20 cellular contexts compared by ENCODE assay signal in the genomic region with DNA sequence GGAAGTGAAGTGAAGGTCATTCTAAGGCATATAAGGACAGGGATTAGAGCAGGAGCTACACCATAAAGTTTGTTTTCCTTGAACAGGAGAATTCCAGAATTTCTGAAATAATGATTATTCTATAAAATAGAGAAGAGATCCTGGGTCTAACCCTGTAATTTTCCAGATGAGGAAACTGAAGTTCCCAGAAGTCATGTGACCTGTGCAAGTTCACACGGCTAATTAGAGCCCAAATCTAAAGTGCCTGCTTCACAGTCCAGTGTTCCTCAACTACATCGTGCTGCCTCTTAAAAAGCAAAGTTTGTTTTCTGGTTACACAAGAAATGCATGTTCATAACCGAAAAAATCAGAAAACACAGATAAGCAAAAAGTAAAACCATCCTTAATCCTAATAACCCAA. TPM values are rescaled to one million over a fixed set of nuclear protein-coding genes. Genes with fewer than 3 reads are reported as not detected.
DNase-seq lines count a peak whose midpoint lies in the region; ATAC-seq, FAIRE-seq and TF ChIP-seq lines count a peak whose summit lies in the region.
"Had no signal": no experiment of that assay in that cellular context is flagged by ENCODE, and none has a peak within 500 bp of the region (broad histone marks: within the 10 kb centered on the region; RNA-seq: fewer than 3 reads in every experiment).

No MANE protein-coding gene starts in this region.

- CTCF ChIA-PET in K562 (lab: Yijun Ruan, JAX; ENCODE audit: low intra/inter-chr PET ratio) = no interaction called here

- TF ChIP-seq EP300 in Ishikawa (IDR thresholded peaks at IDR 0.05; ENCODE audit: borderline replicate concordance) (no peak), K562 (IDR thresholded peaks at IDR 0.05; ENCODE audit: low read length) (no peak)

- BruUV-seq in K562 (replicated peaks; lab: Mats Ljungman, UMichigan) = no TSS peak

- peaks cover 7% of the 10 kb centered on the region; the same call in 1 of the 2 replicates for H4K20me1 ChIP-seq in K562 (replicated peaks; ENCODE audit: control insufficient read depth, insufficient read depth, low read length)
- H4K20me1 ChIP-seq: BLaER1 treated with 17β-estradiol and CSF1 and Interleukin-3, amounts not matched to agents 10 nM and 100 nM had no signal

- no peaks in the 10 kb centered on the region for H3K9me3 ChIP-seq in K562 (replicated peaks; ENCODE audit: control insufficient read depth, insufficient read depth, low read depth, low read length)
- H3K9me3 ChIP-seq: BLaER1 treated with 17β-estradiol and CSF1 and Interleukin-3, amounts not matched to agents 10 nM and 100 nM; Caco-2 had no signal

- in situ Hi-C loops in K562 (cut with MboI) = no loop called here

- no peak overlapping the region for H3K4me3 ChIP-seq in K562
- H3K4me3 ChIP-seq: BLaER1 treated with 17β-estradiol and CSF1 and Interleukin-3, amounts not matched to agents 10 nM and 100 nM had no signal

- H3K4me2 ChIP-seq in K562 (ENCODE audit: insufficient read depth, low read length) = no peak overlapping the region

- no peak overlapping the region for H2AFZ ChIP-seq in K562 (ENCODE audit: low read depth, low read length)

- no peaks in the 10 kb centered on the region for H3K36me3 ChIP-seq in K562 (ENCODE audit: control insufficient read depth, insufficient read depth, low read length)
- H3K36me3 ChIP-seq: BLaER1 treated with 17β-estradiol and CSF1 and Interleukin-3, amounts not matched to agents 10 nM and 100 nM had no signal

- DNase-seq in K562 (ENCODE audit: extremely low read depth in 1 of 4, low spot score in 3 of 4) (no peak), iPS-NIHi7 (ENCODE audit: extremely low spot score) (no peak), NCI-H510A treated with DMSO at 0.1 percent for 48 hours (lab: John Stamatoyannopoulos, UW) (no peak)
- DNase-seq: 8988T; AML-193; Caco-2; Calu3; CD4-positive, alpha-beta T cell; CD8-positive, alpha-beta T cell; DMS79 treated with DMSO at 0.1 percent for 48 hours; GF-D8 had no signal

- no peak for FAIRE-seq in K562 (lab: Jason Lieb, UNC)
- FAIRE-seq: A204.1, D721Med, G401.6, GM12891, GM19239 had no signal

- peaks cover 10 to 44% of the 10 kb centered on the region in 2 experiments for H3K27me3 ChIP-seq in K562 (ENCODE audit: control insufficient read depth in 2 of 2, insufficient read depth in 2 of 2, low read length in 2 of 2)
- H3K27me3 ChIP-seq: BLaER1 treated with 17β-estradiol and CSF1 and Interleukin-3, amounts not matched to agents 10 nM and 100 nM had no signal

- H3K9ac ChIP-seq in K562 (ENCODE audit: insufficient read depth in 1 of 2, low read depth in 2 of 2, low read length in 2 of 2) = no peak overlapping the region
- H3K9ac ChIP-seq: BLaER1 treated with 17β-estradiol and CSF1 and Interleukin-3, amounts not matched to agents 10 nM and 100 nM had no signal

- no peaks in the 10 kb centered on the region; a peak in 1 of 5 replicates for H3K4me1 ChIP-seq in K562 (replicated peaks in 1 of 2; ENCODE audit: control insufficient read depth in 2 of 2, insufficient read depth in 2 of 2, low read length in 2 of 2)
- H3K4me1 ChIP-seq: Caco-2 had no signal

- intact Hi-C loops in K562 (cut with micrococcal nuclease) = no loop called here

- TF ChIP-seq POLR2A in K562 (conservative IDR thresholded peaks at IDR 0.05) = no peak

- no peak for TF ChIP-seq CTCF in K562 (IDR thresholded peaks at IDR 0.05 in 2 of 3, conservative IDR thresholded peaks at IDR 0.05 in 1 of 3; ENCODE audit: insufficient read depth in 2 of 3, low read depth in 1 of 3, low read length in 3 of 3)

- no peaks in the 10 kb centered on the region for H3K9me1 ChIP-seq in K562 (ENCODE audit: control insufficient read depth, insufficient read depth, low read length)

- no peak overlapping the region for H3K27ac ChIP-seq in K562 (ENCODE audit: extremely low read depth, low read depth, low read length)
- H3K27ac ChIP-seq: BLaER1 treated with 17β-estradiol and CSF1 and Interleukin-3, amounts not matched to agents 10 nM and 100 nM; C4-2B had no signal

- POLR2A ChIA-PET in K562 (lab: Yijun Ruan, JAX) = interaction anchor here (0.7 kb wide), 1 partner anchor 124 kb away, joined by 4 read pairs; no protein-coding TSS in a partner anchor

- 0% methylated on average over 3 of the region's 3 CpGs for WGBS in K562 (ENCODE audit: insufficient coverage, low coverage, missing lambda C conversion rate)

- TF ChIP-seq RAD21 in Ishikawa (IDR thresholded peaks at IDR 0.05; ENCODE audit: low read depth) (no peak), K562 (CRISPR knock-in tag; conservative IDR thresholded peaks at IDR 0.05 in 1 of 2, IDR thresholded peaks at IDR 0.05 in 1 of 2) (no peak)

- no peak for ATAC-seq in K562
- no peak for ATAC-seq in GM19351 (IDR thresholded peaks at IDR 0.05; ENCODE audit: unreplicated experiment)
- ATAC-seq: CD8-positive, alpha-beta T cell had no signal

- no peaks in the 10 kb centered on the region for H3K79me2 ChIP-seq in K562 (ENCODE audit: control insufficient read depth, insufficient read depth, low read length)

TF ChIP-seq in Ishikawa, 13 proteins besides CTCF, POLR2A, EP300 and RAD21:
- TF ChIP-seq, protein P1, sequence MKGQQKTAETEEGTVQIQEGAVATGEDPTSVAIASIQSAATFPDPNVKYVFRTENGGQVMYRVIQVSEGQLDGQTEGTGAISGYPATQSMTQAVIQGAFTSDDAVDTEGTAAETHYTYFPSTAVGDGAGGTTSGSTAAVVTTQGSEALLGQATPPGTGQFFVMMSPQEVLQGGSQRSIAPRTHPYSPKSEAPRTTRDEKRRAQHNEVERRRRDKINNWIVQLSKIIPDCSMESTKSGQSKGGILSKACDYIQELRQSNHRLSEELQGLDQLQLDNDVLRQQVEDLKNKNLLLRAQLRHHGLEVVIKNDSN (IDR thresholded peaks at IDR 0.05) = peak; percentile 53; the same call in 1 of the 2 replicates
- TF ChIP-seq TEAD4 (IDR thresholded peaks at IDR 0.05) = no peak

TF ChIP-seq in K562, 482 proteins besides CTCF, POLR2A, EP300 and RAD21:
- peak; percentile 55 for TF ChIP-seq RAD51 (IDR thresholded peaks at IDR 0.05; ENCODE audit: borderline replicate concordance, low read depth)
- TF ChIP-seq, protein P2, sequence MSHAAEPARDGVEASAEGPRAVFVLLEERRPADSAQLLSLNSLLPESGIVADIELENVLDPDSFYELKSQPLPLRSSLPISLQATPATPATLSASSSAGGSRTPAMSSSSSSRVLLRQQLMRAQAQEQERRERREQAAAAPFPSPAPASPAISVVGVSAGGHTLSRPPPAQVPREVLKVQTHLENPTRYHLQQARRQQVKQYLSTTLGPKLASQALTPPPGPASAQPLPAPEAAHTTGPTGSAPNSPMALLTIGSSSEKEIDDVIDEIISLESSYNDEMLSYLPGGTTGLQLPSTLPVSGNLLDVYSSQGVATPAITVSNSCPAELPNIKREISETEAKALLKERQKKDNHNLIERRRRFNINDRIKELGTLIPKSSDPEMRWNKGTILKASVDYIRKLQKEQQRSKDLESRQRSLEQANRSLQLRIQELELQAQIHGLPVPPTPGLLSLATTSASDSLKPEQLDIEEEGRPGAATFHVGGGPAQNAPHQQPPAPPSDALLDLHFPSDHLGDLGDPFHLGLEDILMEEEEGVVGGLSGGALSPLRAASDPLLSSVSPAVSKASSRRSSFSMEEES (CRISPR knock-in tag; IDR thresholded peaks at IDR 0.05) = peak; percentile 92
- no peak for TF ChIP-seq ZNF444 (CRISPR knock-in tag; IDR thresholded peaks at IDR 0.05)
- TF ChIP-seq ZNF311 (CRISPR knock-in tag; IDR thresholded peaks at IDR 0.05) = no peak

RNA-seq across cellular contexts. Expression of a gene that starts 34.9 kb away (rescaled TPM):
- 0.37 and 0.48 TPM in 2 replicates for total RNA-seq in K562 (2011; cell fraction: chromatin; rRNA removed; ENCODE audit: low replicate concordance)
- total RNA-seq in K562 (2011; cell fraction: nucleolus; rRNA removed) = 0.33 TPM in 1 of 2 replicates, not detected in the other
- 0.07 and 0.38 TPM in 2 replicates for total RNA-seq in K562 (2011; cell fraction: nucleoplasm; rRNA removed)
- total RNA-seq in K562 (2014; rRNA removed) (0.09 TPM in 1 of 2 replicates, not detected in the other), K562 (2014; rRNA removed; fragmentation: Illumina TruSeq; extraction: Trizol) (not detected in 2 replicates), K562 (2015; rRNA removed; fragmentation: Illumina TruSeq; extraction: Trizol) (0.04 and 0.19 TPM in 2 replicates), K562 (2021) (0.07 TPM in 1 of 2 replicates, not detected in the other)
- polyA plus RNA-seq in K562 (2011; rRNA removed) (0.08 and 0.24 TPM in 2 replicates), K562 (2014; fragmentation: Illumina TruSeq; extraction: Trizol) (0.03 and 0.11 TPM in 2 replicates), K562 (2014; fragmentation: Nextera tagmentation; extraction: Ambion mirVana) (under 1 TPM in 1 of 2 experiments, not detected in 1; 0.01 TPM), K562 (2014; rRNA removed) (0.07 and 0.09 TPM in 2 replicates)
- 0.04 and 0.06 TPM in 2 replicates for polyA plus RNA-seq in K562 (2011; cell fraction: cytosol; rRNA removed)
- polyA plus RNA-seq in K562 (2011; cell fraction: nucleus; rRNA removed) = 0.28 and 0.35 TPM in 2 replicates
- 0.16 and 0.39 TPM in 2 replicates for polyA plus RNA-seq in K562 (2012)
- 0.06 and 0.11 TPM in 2 replicates for polyA minus RNA-seq in K562 (2011; rRNA and poly(A)+ RNA removed)
- not detected in 2 replicates for polyA minus RNA-seq in K562 (2011; cell fraction: cytosol; rRNA and poly(A)+ RNA removed)
- 0.11 and 0.40 TPM in 2 replicates for polyA minus RNA-seq in K562 (2011; cell fraction: nucleus; rRNA and poly(A)+ RNA removed)
